Comparison of ENCODE assay signal across 1 cellular context in the genomic region with DNA sequence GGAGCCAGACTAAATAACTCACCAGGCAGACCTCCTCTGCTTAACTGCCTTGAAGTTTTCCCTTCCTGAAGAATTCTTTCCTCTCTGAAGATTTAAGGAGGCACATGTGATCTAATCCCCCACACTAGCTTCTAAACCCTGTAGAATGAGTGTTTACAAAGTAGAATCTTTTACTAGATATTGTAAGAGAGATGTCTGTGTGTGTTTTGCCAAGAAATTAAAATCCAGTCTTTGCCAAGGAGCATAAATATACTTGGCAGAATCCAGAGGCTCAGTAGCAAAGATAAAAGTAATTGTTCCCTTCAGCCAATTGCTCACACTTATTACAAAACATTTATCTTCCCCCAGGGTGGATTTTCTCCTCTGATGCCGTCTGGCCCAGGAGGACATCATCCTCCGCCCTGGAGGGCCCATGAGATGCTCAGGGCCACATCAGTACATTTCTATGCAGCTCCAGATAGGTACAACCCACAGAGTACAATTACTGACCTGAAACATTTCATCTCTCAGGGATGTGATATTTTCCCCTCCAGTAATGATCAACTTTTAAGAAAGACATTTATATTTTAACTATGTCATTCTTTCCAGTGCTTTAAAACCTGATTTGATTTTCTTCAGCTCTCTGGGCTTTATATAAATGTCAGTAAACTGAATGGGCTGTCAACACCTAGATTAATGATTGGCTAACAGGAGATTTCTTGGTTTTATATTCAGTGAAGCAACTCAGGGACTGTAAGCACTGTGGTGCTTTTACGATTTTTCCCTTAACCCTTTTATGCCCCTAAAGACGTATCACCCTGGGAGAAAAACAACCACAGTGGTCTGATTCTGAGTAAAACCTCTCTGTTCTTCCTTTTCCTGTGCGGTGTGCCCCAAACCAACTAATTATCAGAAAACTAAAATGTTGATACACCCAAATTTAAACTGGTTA.
TF ChIP-seq lines count a peak whose summit lies in the region.

No MANE protein-coding gene starts in this region.

TF ChIP-seq in HEK293, 187 proteins besides CTCF, POLR2A, EP300 and RAD21 (continued from another document):
- TF ChIP-seq ZFP41 (tag by site-specific recombination; IDR thresholded peaks at IDR 0.05; ENCODE audit: borderline replicate concordance): no peak
- no peak for TF ChIP-seq ZNF37A (tag by site-specific recombination; IDR thresholded peaks at IDR 0.05)
- TF ChIP-seq KLF16 (tag by site-specific recombination; IDR thresholded peaks at IDR 0.05): no peak
- no peak for TF ChIP-seq ZNF626 (tag by site-specific recombination; IDR thresholded peaks at IDR 0.05)
- TF ChIP-seq, protein P1, sequence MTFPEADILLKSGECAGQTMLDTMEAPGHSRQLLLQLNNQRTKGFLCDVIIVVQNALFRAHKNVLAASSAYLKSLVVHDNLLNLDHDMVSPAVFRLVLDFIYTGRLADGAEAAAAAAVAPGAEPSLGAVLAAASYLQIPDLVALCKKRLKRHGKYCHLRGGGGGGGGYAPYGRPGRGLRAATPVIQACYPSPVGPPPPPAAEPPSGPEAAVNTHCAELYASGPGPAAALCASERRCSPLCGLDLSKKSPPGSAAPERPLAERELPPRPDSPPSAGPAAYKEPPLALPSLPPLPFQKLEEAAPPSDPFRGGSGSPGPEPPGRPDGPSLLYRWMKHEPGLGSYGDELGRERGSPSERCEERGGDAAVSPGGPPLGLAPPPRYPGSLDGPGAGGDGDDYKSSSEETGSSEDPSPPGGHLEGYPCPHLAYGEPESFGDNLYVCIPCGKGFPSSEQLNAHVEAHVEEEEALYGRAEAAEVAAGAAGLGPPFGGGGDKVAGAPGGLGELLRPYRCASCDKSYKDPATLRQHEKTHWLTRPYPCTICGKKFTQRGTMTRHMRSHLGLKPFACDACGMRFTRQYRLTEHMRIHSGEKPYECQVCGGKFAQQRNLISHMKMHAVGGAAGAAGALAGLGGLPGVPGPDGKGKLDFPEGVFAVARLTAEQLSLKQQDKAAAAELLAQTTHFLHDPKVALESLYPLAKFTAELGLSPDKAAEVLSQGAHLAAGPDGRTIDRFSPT (tag by site-specific recombination; IDR thresholded peaks at IDR 0.05): no peak
- TF ChIP-seq HOXA7 (CRISPR knock-in tag; IDR thresholded peaks at IDR 0.05; ENCODE audit: borderline replicate concordance): no peak
- peak; percentile 17; the same call in 1 of the 2 replicates for TF ChIP-seq ZBTB20 (tag by site-specific recombination; IDR thresholded peaks at IDR 0.05)
- TF ChIP-seq, protein P2, sequence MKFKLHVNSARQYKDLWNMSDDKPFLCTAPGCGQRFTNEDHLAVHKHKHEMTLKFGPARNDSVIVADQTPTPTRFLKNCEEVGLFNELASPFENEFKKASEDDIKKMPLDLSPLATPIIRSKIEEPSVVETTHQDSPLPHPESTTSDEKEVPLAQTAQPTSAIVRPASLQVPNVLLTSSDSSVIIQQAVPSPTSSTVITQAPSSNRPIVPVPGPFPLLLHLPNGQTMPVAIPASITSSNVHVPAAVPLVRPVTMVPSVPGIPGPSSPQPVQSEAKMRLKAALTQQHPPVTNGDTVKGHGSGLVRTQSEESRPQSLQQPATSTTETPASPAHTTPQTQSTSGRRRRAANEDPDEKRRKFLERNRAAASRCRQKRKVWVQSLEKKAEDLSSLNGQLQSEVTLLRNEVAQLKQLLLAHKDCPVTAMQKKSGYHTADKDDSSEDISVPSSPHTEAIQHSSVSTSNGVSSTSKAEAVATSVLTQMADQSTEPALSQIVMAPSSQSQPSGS (tag by site-specific recombination; IDR thresholded peaks at IDR 0.05; ENCODE audit: low read depth): 0 out of 2 replicates have a peak, but pooled peaks have one; percentile 20
- TF ChIP-seq ZNF571 (tag by site-specific recombination; IDR thresholded peaks at IDR 0.05): no peak
- TF ChIP-seq ZNF292 (tag by site-specific recombination; IDR thresholded peaks at IDR 0.05; ENCODE audit: borderline replicate concordance, low read depth): no peak
- TF ChIP-seq ZNF146 (tag by site-specific recombination; IDR thresholded peaks at IDR 0.05): no peak
- TF ChIP-seq, protein P3, sequence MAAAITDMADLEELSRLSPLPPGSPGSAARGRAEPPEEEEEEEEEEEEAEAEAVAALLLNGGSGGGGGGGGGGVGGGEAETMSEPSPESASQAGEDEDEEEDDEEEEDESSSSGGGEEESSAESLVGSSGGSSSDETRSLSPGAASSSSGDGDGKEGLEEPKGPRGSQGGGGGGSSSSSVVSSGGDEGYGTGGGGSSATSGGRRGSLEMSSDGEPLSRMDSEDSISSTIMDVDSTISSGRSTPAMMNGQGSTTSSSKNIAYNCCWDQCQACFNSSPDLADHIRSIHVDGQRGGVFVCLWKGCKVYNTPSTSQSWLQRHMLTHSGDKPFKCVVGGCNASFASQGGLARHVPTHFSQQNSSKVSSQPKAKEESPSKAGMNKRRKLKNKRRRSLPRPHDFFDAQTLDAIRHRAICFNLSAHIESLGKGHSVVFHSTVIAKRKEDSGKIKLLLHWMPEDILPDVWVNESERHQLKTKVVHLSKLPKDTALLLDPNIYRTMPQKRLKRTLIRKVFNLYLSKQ (tag by site-specific recombination; IDR thresholded peaks at IDR 0.05; ENCODE audit: borderline replicate concordance): no peak
- TF ChIP-seq ZNF530 (tag by site-specific recombination; IDR thresholded peaks at IDR 0.05; ENCODE audit: low read depth): no peak
- no peak for TF ChIP-seq YY2 (tag by site-specific recombination; IDR thresholded peaks at IDR 0.05)
- TF ChIP-seq ZNF133 (tag by site-specific recombination; IDR thresholded peaks at IDR 0.05): no peak
- TF ChIP-seq, protein P4, sequence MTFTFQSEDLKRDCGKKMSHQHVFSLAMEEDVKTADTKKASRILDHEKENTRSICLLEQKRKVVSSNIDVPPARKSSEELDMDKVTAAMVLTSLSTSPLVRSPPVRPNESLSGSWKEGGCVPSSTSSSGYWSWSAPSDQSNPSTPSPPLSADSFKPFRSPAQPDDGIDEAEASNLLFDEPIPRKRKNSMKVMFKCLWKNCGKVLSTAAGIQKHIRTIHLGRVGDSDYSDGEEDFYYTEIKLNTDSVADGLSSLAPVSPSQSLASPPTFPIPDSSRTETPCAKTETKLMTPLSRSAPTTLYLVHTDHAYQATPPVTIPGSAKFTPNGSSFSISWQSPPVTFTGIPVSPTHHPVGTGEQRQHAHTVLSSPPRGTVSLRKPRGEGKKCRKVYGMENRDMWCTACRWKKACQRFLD (tag by site-specific recombination; IDR thresholded peaks at IDR 0.05): no peak
- peak; percentile 14; the same call in 1 of the 2 replicates for TF ChIP-seq SCRT1 (tag by site-specific recombination; IDR thresholded peaks at IDR 0.05; ENCODE audit: borderline replicate concordance)
- TF ChIP-seq MZF1 (tag by site-specific recombination; IDR thresholded peaks at IDR 0.05; ENCODE audit: borderline replicate concordance): peak; percentile 54; the same call in 1 of the 2 replicates
- TF ChIP-seq SP7 (tag by site-specific recombination; IDR thresholded peaks at IDR 0.05): no peak
- no peak for TF ChIP-seq ZNF211 (tag by site-specific recombination; IDR thresholded peaks at IDR 0.05; ENCODE audit: low read depth)
- no peak for TF ChIP-seq ZBTB7A (tag by site-specific recombination; IDR thresholded peaks at IDR 0.05; ENCODE audit: low read depth)
- TF ChIP-seq ZNF585B (tag by site-specific recombination; IDR thresholded peaks at IDR 0.05): no peak
- TF ChIP-seq ZBTB48 (tag by site-specific recombination; IDR thresholded peaks at IDR 0.05): peak; percentile 75
- no peak; the same call in 1 of the 2 replicates for TF ChIP-seq ZNF561 (tag by site-specific recombination; IDR thresholded peaks at IDR 0.05; ENCODE audit: borderline replicate concordance)
- TF ChIP-seq, protein P5, sequence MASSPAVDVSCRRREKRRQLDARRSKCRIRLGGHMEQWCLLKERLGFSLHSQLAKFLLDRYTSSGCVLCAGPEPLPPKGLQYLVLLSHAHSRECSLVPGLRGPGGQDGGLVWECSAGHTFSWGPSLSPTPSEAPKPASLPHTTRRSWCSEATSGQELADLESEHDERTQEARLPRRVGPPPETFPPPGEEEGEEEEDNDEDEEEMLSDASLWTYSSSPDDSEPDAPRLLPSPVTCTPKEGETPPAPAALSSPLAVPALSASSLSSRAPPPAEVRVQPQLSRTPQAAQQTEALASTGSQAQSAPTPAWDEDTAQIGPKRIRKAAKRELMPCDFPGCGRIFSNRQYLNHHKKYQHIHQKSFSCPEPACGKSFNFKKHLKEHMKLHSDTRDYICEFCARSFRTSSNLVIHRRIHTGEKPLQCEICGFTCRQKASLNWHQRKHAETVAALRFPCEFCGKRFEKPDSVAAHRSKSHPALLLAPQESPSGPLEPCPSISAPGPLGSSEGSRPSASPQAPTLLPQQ (tag by site-specific recombination; IDR thresholded peaks at IDR 0.05): no peak
- TF ChIP-seq ZFP37 (tag by site-specific recombination; IDR thresholded peaks at IDR 0.05): no peak
